12 cellular contexts compared by ENCODE assay signal in the genomic region with DNA sequence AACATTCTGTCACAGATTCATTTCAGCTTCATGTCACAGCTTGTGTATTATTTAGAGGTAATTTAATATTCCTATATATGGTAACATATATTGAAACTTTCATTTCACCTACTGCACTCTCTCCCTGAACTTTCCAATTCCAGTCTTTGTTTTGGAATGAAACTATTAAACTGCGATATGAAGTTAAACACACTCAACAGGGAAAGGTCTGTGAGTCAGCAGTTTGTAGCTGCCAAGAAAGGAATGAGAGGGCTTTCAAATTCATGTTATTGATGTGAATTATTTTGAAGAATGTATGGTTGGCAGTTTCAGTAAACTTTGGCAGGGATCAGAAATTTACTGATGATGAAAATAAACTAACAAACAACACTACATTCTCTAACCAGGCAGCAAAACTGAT.
"Had no signal": no experiment of that assay in that cellular context is flagged by ENCODE, and none has a peak within 500 bp of the region (broad histone marks: within the 10 kb centered on the region; RNA-seq: fewer than 3 reads in every experiment).

No MANE protein-coding gene starts in this region.

- H3K4me1 ChIP-seq: colonic mucosa, left ventricle myocardium inferior, psoas muscle, sigmoid colon, upper lobe of left lung had no signal

- H3K27ac ChIP-seq: colonic mucosa, left ventricle myocardium inferior, psoas muscle, sigmoid colon, upper lobe of left lung had no signal

- H3K27me3 ChIP-seq: colonic mucosa, sigmoid colon, upper lobe of left lung had no signal

- ATAC-seq: activated CD4-positive, CD25-positive, alpha-beta regulatory T cell treated with anti-CD3 and anti-CD28 coated beads, Interleukin-2, amount 50 U/mL, for 24 hours; psoas muscle had no signal

- DNase-seq: activated T-cell treated with anti-CD3 and anti-CD28 coated beads, Interleukin-2, amount 50 U/mL, for 1 hour; amniotic stem cell; colonic mucosa; immature natural killer cell; left ventricle myocardium inferior; mesendoderm; psoas muscle; sigmoid colon; stimulated activated CD4-positive, alpha-beta T cell treated with anti-CD3 and anti-CD28 coated beads, Interleukin-4, amount 100 ng/mL, for 24 hours; SW 1271; upper lobe of left lung had no signal

- H3K9me3 ChIP-seq: colonic mucosa, psoas muscle, upper lobe of left lung had no signal

- H3K36me3 ChIP-seq: colonic mucosa, left ventricle myocardium inferior, sigmoid colon, upper lobe of left lung had no signal

- H3K4me3 ChIP-seq: colonic mucosa, left ventricle myocardium inferior, psoas muscle, sigmoid colon, upper lobe of left lung had no signal
